Comparison of ENCODE assay signal across 6 cellular contexts in genomic region chr10:101014966-101015581, GRCh38. TPM values are rescaled to one million over a fixed set of nuclear protein-coding genes. Genes with fewer than 3 reads are reported as not detected.
A peak's percentile ranks its signal among the peaks of the same experiment; 100 is the strongest.
DNase-seq lines count a peak whose midpoint lies in the region; ATAC-seq, FAIRE-seq and TF ChIP-seq lines count a peak whose summit lies in the region.
"Had no signal": no experiment of that assay in that cellular context is flagged by ENCODE, and none has a peak within 500 bp of the region (broad histone marks: within the 10 kb centered on the region; RNA-seq: fewer than 3 reads in every experiment).

No MANE protein-coding gene starts in this region.

- H3K36me3 ChIP-seq in SJSA1 (no peaks in the 10 kb centered on the region), keratinocyte (ENCODE audit: control insufficient read depth in 2 of 2, extremely low read depth in 1 of 2, insufficient read depth in 2 of 2, low read length in 2 of 2) (no peaks in the 10 kb centered on the region)
- H3K36me3 ChIP-seq: heart right ventricle had no signal

- H3K4me3 ChIP-seq in SJSA1 = no peak overlapping the region
- H3K4me3 ChIP-seq in keratinocyte (ENCODE audit: control insufficient read depth in 2 of 3, extremely low read depth in 1 of 3, insufficient read depth in 2 of 3, low read depth in 1 of 3, low read length in 3 of 3) = no peak overlapping the region
- H3K4me3 ChIP-seq: heart right ventricle had no signal

- DNase-seq in H4 (ENCODE audit: low spot score) (peak; percentile 63), SJSA1 (ENCODE audit: low read depth in 1 of 2, low spot score in 2 of 2) (peak; percentile 57 to 69), keratinocyte (ENCODE audit: low read depth, low spot score) (no peak), NCI-H526 treated with DMSO at 0.1 percent for 48 hours (lab: John Stamatoyannopoulos, UW) (no peak)

- no peak overlapping the region for H3K9ac ChIP-seq in keratinocyte (ENCODE audit: control insufficient read depth, extremely low read depth, insufficient read depth, low read length)

- H3K9me1 ChIP-seq in keratinocyte (ENCODE audit: control insufficient read depth, extremely low read depth, insufficient read depth, low read length) = no peaks in the 10 kb centered on the region

- no peak overlapping the region for H2AFZ ChIP-seq in keratinocyte (ENCODE audit: control insufficient read depth, low read length)

- peak; percentile 48 for FAIRE-seq in keratinocyte (lab: Jason Lieb, UNC)

- H4K20me1 ChIP-seq in keratinocyte (ENCODE audit: control insufficient read depth, extremely low read depth, insufficient read depth, low read length) = peaks cover 2% of the 10 kb centered on the region

- H3K9me3 ChIP-seq in SJSA1 (replicated peaks) = no peaks in the 10 kb centered on the region
- no peaks in the 10 kb centered on the region for H3K9me3 ChIP-seq in keratinocyte (ENCODE audit: control insufficient read depth, low read depth, low read length)
- H3K9me3 ChIP-seq: heart right ventricle had no signal

- dilution Hi-C loops in keratinocyte (cut with MboI; ENCODE audit: extremely low pct_ligation_motif_present, low sequenced_read_pairs) = no loop called here

- TF ChIP-seq CTCF in keratinocyte (optimal IDR thresholded peaks at IDR 0.05 in 1 of 3, IDR thresholded peaks at IDR 0.05 in 1 of 3, conservative IDR thresholded peaks at IDR 0.05 in 1 of 3; ENCODE audit: extremely low read depth in 1 of 3, insufficient read depth in 2 of 3, low read length in 3 of 3) = no peak

- H3K27ac ChIP-seq in SJSA1 (no peak overlapping the region), keratinocyte (ENCODE audit: control insufficient read depth, insufficient read depth, low read length) (no peak overlapping the region)
- H3K27ac ChIP-seq: heart right ventricle had no signal

- no peak for ATAC-seq in HG03565 (IDR thresholded peaks at IDR 0.05; ENCODE audit: unreplicated experiment)

- no peak overlapping the region for H3K4me2 ChIP-seq in keratinocyte (ENCODE audit: control insufficient read depth, extremely low read depth, insufficient read depth, low read depth, low read length)

- H3K4me1 ChIP-seq in SJSA1 (replicated peaks) = peaks cover 57% of the 10 kb centered on the region
- H3K4me1 ChIP-seq in keratinocyte (ENCODE audit: control insufficient read depth, extremely low read depth, insufficient read depth, low read length) = peaks cover 25% of the 10 kb centered on the region

- H3K79me2 ChIP-seq in keratinocyte (ENCODE audit: control insufficient read depth, insufficient read depth, low read length) = no peaks in the 10 kb centered on the region

- H3K27me3 ChIP-seq in SJSA1 (replicated peaks) (no peaks in the 10 kb centered on the region), keratinocyte (ENCODE audit: control insufficient read depth, extremely low read depth, insufficient read depth, low read length) (peaks cover 4% of the 10 kb centered on the region)

RNA-seq across cellular contexts. Expression of gene LZTS2, which starts 15.5 kb away (rescaled TPM):
- 24.3 and 26.2 TPM in 2 replicates for total RNA-seq in H4 (2014; rRNA removed; shearing (Covaris generic))
- total RNA-seq in SJSA1 (2014; rRNA removed; shearing (Covaris generic)) = 70.0 and 72.8 TPM in 2 replicates
- polyA plus RNA-seq in keratinocyte = 18.1 to 36.7 TPM (median 18.6 TPM) in 3 replicates
- 12.2 TPM for polyA plus RNA-seq in keratinocyte (2011; ENCODE audit: low read depth)
- 20.5 and 45.3 TPM in 2 replicates for polyA plus RNA-seq in keratinocyte (2011; cell fraction: cytosol; rRNA removed)
- 64.4 and 90.2 TPM in 2 replicates for polyA plus RNA-seq in keratinocyte (2011; cell fraction: nucleus; rRNA removed)
- 26.0 and 29.4 TPM in 2 replicates for polyA plus RNA-seq in keratinocyte (2012; ENCODE audit: low replicate concordance)
- 19.3 to 30.7 TPM (median 27.6 TPM) in 3 replicates for polyA minus RNA-seq in keratinocyte
- 48.3 TPM for polyA minus RNA-seq in keratinocyte (2011; cell fraction: cytosol; rRNA and poly(A)+ RNA removed)
- 34.0 and 40.1 TPM in 2 replicates for polyA minus RNA-seq in keratinocyte (2011; cell fraction: nucleus; rRNA and poly(A)+ RNA removed)

RNA-seq across cellular contexts. Expression of gene PDZD7, which starts 15.9 kb away (rescaled TPM):
- 0.21 and 0.97 TPM in 2 replicates for total RNA-seq in H4 (2014; rRNA removed; shearing (Covaris generic))
- 0.50 and 1.3 TPM in 2 replicates for total RNA-seq in SJSA1 (2014; rRNA removed; shearing (Covaris generic))
- polyA plus RNA-seq in keratinocyte = 0.31 to 0.54 TPM (median 0.54 TPM) in 3 replicates
- polyA plus RNA-seq in keratinocyte (2011; ENCODE audit: low read depth) = 0.10 TPM
- polyA plus RNA-seq in keratinocyte (2011; cell fraction: cytosol; rRNA removed) = 0.15 and 0.34 TPM in 2 replicates
- polyA plus RNA-seq in keratinocyte (2011; cell fraction: nucleus; rRNA removed) = 1.1 and 1.2 TPM in 2 replicates
- polyA plus RNA-seq in keratinocyte (2012; ENCODE audit: low replicate concordance) = 0.34 and 1.0 TPM in 2 replicates
- 0.20 to 0.40 TPM in 2 of 3 replicates, not detected in the other for polyA minus RNA-seq in keratinocyte
- not detected for polyA minus RNA-seq in keratinocyte (2011; cell fraction: cytosol; rRNA and poly(A)+ RNA removed)
- polyA minus RNA-seq in keratinocyte (2011; cell fraction: nucleus; rRNA and poly(A)+ RNA removed) = 0.11 and 0.78 TPM in 2 replicates

RNA-seq across cellular contexts. Expression of gene SFXN3, which starts 16.0 kb away (rescaled TPM):
- 35.7 and 35.8 TPM in 2 replicates for total RNA-seq in H4 (2014; rRNA removed; shearing (Covaris generic))
- 29.6 and 52.4 TPM in 2 replicates for total RNA-seq in SJSA1 (2014; rRNA removed; shearing (Covaris generic))
- polyA plus RNA-seq in keratinocyte = 77.0 to 102 TPM (median 78.7 TPM) in 3 replicates
- polyA plus RNA-seq in keratinocyte (2011; ENCODE audit: low read depth) = 16.3 TPM
- polyA plus RNA-seq in keratinocyte (2011; cell fraction: cytosol; rRNA removed) = 46.8 and 54.3 TPM in 2 replicates
- polyA plus RNA-seq in keratinocyte (2011; cell fraction: nucleus; rRNA removed) = 223 and 238 TPM in 2 replicates
- 29.7 and 42.9 TPM in 2 replicates for polyA plus RNA-seq in keratinocyte (2012; ENCODE audit: low replicate concordance)
- 101 to 143 TPM (median 111 TPM) in 3 replicates for polyA minus RNA-seq in keratinocyte
- polyA minus RNA-seq in keratinocyte (2011; cell fraction: cytosol; rRNA and poly(A)+ RNA removed) = 110 TPM
- 45.5 and 69.4 TPM in 2 replicates for polyA minus RNA-seq in keratinocyte (2011; cell fraction: nucleus; rRNA and poly(A)+ RNA removed)

RNA-seq across cellular contexts. Expression of gene TWNK, which starts 27.7 kb away (rescaled TPM):
- total RNA-seq in H4 (2014; rRNA removed; shearing (Covaris generic)) = 6.7 and 8.0 TPM in 2 replicates
- total RNA-seq in SJSA1 (2014; rRNA removed; shearing (Covaris generic)) = 4.3 and 7.5 TPM in 2 replicates
- 10.1 to 16.9 TPM (median 12.9 TPM) in 3 replicates for polyA plus RNA-seq in keratinocyte
- polyA plus RNA-seq in keratinocyte (2011; ENCODE audit: low read depth) = 14.5 TPM
- 9.7 and 10.5 TPM in 2 replicates for polyA plus RNA-seq in keratinocyte (2011; cell fraction: cytosol; rRNA removed)
- 16.0 and 17.1 TPM in 2 replicates for polyA plus RNA-seq in keratinocyte (2011; cell fraction: nucleus; rRNA removed)
- 11.5 and 17.0 TPM in 2 replicates for polyA plus RNA-seq in keratinocyte (2012; ENCODE audit: low replicate concordance)
- polyA minus RNA-seq in keratinocyte = 10.7 to 18.9 TPM (median 17.8 TPM) in 3 replicates
- 11.9 TPM for polyA minus RNA-seq in keratinocyte (2011; cell fraction: cytosol; rRNA and poly(A)+ RNA removed)
- polyA minus RNA-seq in keratinocyte (2011; cell fraction: nucleus; rRNA and poly(A)+ RNA removed) = 6.3 and 9.1 TPM in 2 replicates

RNA-seq across cellular contexts. Expression of gene MRPL43, which starts 27.8 kb away (rescaled TPM):
- total RNA-seq in H4 (2014; rRNA removed; shearing (Covaris generic)) = 94.3 and 105 TPM in 2 replicates
- total RNA-seq in SJSA1 (2014; rRNA removed; shearing (Covaris generic)) = 63.7 and 69.4 TPM in 2 replicates
- polyA plus RNA-seq in keratinocyte = 71.1 to 105 TPM (median 75.3 TPM) in 3 replicates
- polyA plus RNA-seq in keratinocyte (2011; ENCODE audit: low read depth) = 18.7 TPM
- polyA plus RNA-seq in keratinocyte (2011; cell fraction: cytosol; rRNA removed) = 58.8 and 96.9 TPM in 2 replicates
- polyA plus RNA-seq in keratinocyte (2011; cell fraction: nucleus; rRNA removed) = 43.4 and 62.6 TPM in 2 replicates
- polyA plus RNA-seq in keratinocyte (2012; ENCODE audit: low replicate concordance) = 87.8 and 108 TPM in 2 replicates
- 26.0 to 32.3 TPM (median 28.7 TPM) in 3 replicates for polyA minus RNA-seq in keratinocyte
- 56.2 TPM for polyA minus RNA-seq in keratinocyte (2011; cell fraction: cytosol; rRNA and poly(A)+ RNA removed)
- polyA minus RNA-seq in keratinocyte (2011; cell fraction: nucleus; rRNA and poly(A)+ RNA removed) = 15.3 and 21.1 TPM in 2 replicates

Comparison
In these comparisons a context has a peak if more than half of its experiments do, and no peak if none do; other contexts are left out.
1. DNase-seq: peak in H4 (single experiment) and SJSA1 (2 of 2); none in keratinocyte (single experiment) and NCI-H526 treated with DMSO at 0.1 percent for 48 hours (single experiment).